In the genomic region with DNA sequence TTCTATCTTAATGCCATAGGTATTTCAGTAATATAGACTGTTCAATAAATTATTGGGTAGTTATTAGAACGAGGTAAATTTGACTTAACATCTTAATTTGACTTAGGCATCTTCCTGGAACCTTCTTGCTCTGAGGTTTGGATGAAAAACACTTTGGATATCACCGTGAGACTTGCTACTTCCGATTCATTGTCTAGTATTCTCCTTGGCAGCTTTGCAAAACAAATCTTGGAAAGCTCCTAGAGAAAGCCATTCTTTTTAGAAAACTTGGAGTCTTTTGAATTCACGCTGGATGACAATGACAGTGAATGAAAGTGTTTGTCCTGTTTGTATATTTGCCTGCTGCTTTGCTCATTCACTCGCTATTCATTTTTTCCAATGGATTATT, we compare ENCODE assay signal across 17 cellular contexts.
DNase-seq lines count a peak whose midpoint lies in the region; ATAC-seq, FAIRE-seq and TF ChIP-seq lines count a peak whose summit lies in the region.
"Had no signal": no experiment of that assay in that cellular context is flagged by ENCODE, and none has a peak within 500 bp of the region (broad histone marks: within the 10 kb centered on the region; RNA-seq: fewer than 3 reads in every experiment).

No MANE protein-coding gene starts in this region.

- peak overlapping the region in 2 of 4 experiments; percentile 22 to 36 for H3K4me3 ChIP-seq in fibroblast of lung (replicated peaks in 1 of 4; ENCODE audit: control extremely low read depth in 1 of 4, insufficient read depth in 1 of 4, low read depth in 3 of 4, low read length in 4 of 4)
- H3K4me3 ChIP-seq in psoas muscle, result peak overlapping the region; percentile 33
- H3K4me3 ChIP-seq: lung had no signal

- H3K36me3 ChIP-seq in fibroblast of lung (ENCODE audit: control insufficient read depth, insufficient read depth, low read length) (no peaks in the 10 kb centered on the region), psoas muscle (ENCODE audit: insufficient read depth in 1 of 2, low read depth in 1 of 2) (no peaks in the 10 kb centered on the region)
- H3K36me3 ChIP-seq: ascending aorta, sigmoid colon had no signal

- H3K4me1 ChIP-seq in fibroblast of lung (ENCODE audit: control insufficient read depth, extremely low read depth, insufficient read depth, low read length) (peaks cover 23% of the 10 kb centered on the region), psoas muscle (peaks cover 5% of the 10 kb centered on the region)

- H4K20me1 ChIP-seq in fibroblast of lung (ENCODE audit: control insufficient read depth, extremely low read depth, insufficient read depth, low read length), result no peaks in the 10 kb centered on the region

- intact Hi-C loops in psoas muscle (cut with DNase I), result loop anchor here (2.0 to 10.0 kb wide), 4 partner anchors 223 to 485 kb away; partner anchors contain the start of gene HMGA2 (in 1 of the 2)

- peaks cover 12% of the 10 kb centered on the region for H3K79me2 ChIP-seq in fibroblast of lung (ENCODE audit: control insufficient read depth, insufficient read depth, low read length)

- no peak overlapping the region for H2AFZ ChIP-seq in fibroblast of lung (ENCODE audit: low read length)

- 11 to 21% (median 17%) methylated on average over 5 of the region's 5 CpGs for WGBS in psoas muscle, 3 donors

- DNase-seq in H54 (ENCODE audit: insufficient read length, low spot score), result no peak
- DNase-seq in RWPE1 (ENCODE audit: low spot score), result no peak
- DNase-seq in fibroblast of lung (ENCODE audit: low read depth in 2 of 2), result peak in 1 of 2 donors; percentile 34
- DNase-seq in psoas muscle, result no peak
- no peak for DNase-seq in NK-92 (lab: John Stamatoyannopoulos, UW; ENCODE audit: unreplicated experiment)
- DNase-seq: cerebellar nuclear complex; DMS79 treated with DMSO at 0.1 percent for 48 hours; effector memory CD4-positive, alpha-beta T cell; NCI-H1092 treated with DMSO at 0.1 percent for 48 hours; NCI-H2029 treated with DMSO at 0.1 percent for 48 hours had no signal

- H3K9ac ChIP-seq in fibroblast of lung (ENCODE audit: insufficient read depth, low read length), result no peak overlapping the region

- CTCF ChIA-PET in RWPE1 (lab: Yijun Ruan, JAX), result interaction anchor here (0.6 to 1.5 kb wide), 13 partner anchors 13 to 1360 kb away, joined by 3 to 5 read pairs (median 4); no protein-coding TSS in a partner anchor

- H3K9me3 ChIP-seq in fibroblast of lung (ENCODE audit: control insufficient read depth, insufficient read depth, low read depth, low read length) (no peaks in the 10 kb centered on the region), psoas muscle (no peaks in the 10 kb centered on the region)
- H3K9me3 ChIP-seq: ascending aorta, sigmoid colon had no signal

- H3K27me3 ChIP-seq in fibroblast of lung (ENCODE audit: control insufficient read depth, insufficient read depth, low read length) (no peaks in the 10 kb centered on the region), psoas muscle (ENCODE audit: insufficient read depth in 3 of 3, low read length in 2 of 3) (peaks cover 0 to 17% (median 5%) of the 10 kb centered on the region in 3 donors)
- H3K27me3 ChIP-seq: ascending aorta had no signal

- POLR2A ChIA-PET in RWPE1 (lab: Yijun Ruan, JAX; ENCODE audit: low non-redundant PET), result interaction anchor here (0.5 to 1.2 kb wide), 4 partner anchors 71 to 547 kb away, joined by 3 to 6 read pairs (median 3); no protein-coding TSS in a partner anchor

- ATAC-seq in psoas muscle, result no peak
- no peak for ATAC-seq in GM19324 (IDR thresholded peaks at IDR 0.05; ENCODE audit: low FRiP score, unreplicated experiment)
- no peak for ATAC-seq in HG02610 (IDR thresholded peaks at IDR 0.05; ENCODE audit: unreplicated experiment)
- ATAC-seq: activated CD4-positive, CD25-positive, alpha-beta regulatory T cell treated with anti-CD3 and anti-CD28 coated beads, Interleukin-2, amount 50 U/mL, for 24 hours; stimulated activated memory B cell treated with anti-CD40 and anti-IgM and Interleukin-4, amounts not matched to agents 10 μg/mL and 1 μg/mL and 100 μg/mL, for 72 hours had no signal

- peak overlapping the region; percentile 93 for H3K27ac ChIP-seq in RWPE1
- peak overlapping the region; percentile 56 for H3K27ac ChIP-seq in fibroblast of lung (ENCODE audit: insufficient read depth, low read length)
- no peak overlapping the region for H3K27ac ChIP-seq in psoas muscle

- TF ChIP-seq CTCF in RWPE1 (conservative IDR thresholded peaks at IDR 0.05; ENCODE audit: low read depth) (no peak), fibroblast of lung (conservative IDR thresholded peaks at IDR 0.05 in 1 of 2, IDR thresholded peaks at IDR 0.05 in 1 of 2; ENCODE audit: low read depth in 1 of 2, low read length in 2 of 2) (no peak), psoas muscle (IDR thresholded peaks at IDR 0.05) (no peak)

- no peak for TF ChIP-seq POLR2A in H54 (IDR thresholded peaks at IDR 0.05; ENCODE audit: low read depth, low read length)

- peak overlapping the region; percentile 45 for H3K4me2 ChIP-seq in fibroblast of lung (ENCODE audit: extremely low read depth, insufficient read depth, low read length)

- FAIRE-seq in H54 (lab: Jason Lieb, UNC), result peak; percentile 76
